Comparison of ENCODE assay signal across 9 cellular contexts in the genomic region with DNA sequence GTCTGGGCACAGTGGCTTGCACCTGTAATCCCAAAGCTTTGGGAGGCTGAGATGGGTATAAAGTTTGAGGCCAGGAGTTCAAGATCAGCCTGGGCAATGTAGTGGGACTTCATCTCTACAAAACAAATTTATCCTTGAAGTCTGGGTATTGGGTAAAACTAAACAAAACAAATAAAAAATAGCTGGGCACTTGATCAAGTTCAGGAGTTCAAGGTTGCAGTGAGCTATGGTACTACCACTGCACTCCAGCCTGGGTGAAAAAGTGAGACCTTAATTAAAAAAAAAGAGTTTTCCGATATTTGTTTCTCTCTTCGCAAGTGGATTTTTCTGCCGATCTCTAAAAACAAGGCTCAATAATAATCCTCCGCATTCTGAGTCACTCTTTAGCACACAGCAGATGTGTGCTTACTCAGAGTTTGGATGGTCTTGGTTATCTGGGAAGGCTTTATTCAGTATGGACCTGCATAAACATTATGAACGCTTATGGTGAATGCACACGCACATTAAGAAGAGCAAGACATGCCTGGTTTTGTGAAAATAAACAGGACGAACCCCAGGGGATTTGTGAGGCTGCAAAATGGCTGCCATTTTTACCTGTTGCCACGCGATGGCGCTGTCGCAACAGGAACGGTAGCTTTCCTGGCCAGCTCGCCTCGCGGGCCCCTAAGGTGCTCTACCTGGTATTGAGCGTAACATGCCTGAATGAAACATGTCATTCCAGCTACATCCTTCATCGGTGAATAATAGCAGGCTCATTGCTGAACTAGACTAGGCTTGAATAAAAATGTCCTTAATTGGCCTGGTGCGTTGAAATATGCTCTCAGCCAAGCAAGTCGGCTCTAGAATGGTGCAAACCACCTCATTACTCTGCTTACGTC. TPM values are rescaled to one million over a fixed set of nuclear protein-coding genes. Genes with fewer than 3 reads are reported as not detected.
A peak's percentile ranks its signal among the peaks of the same experiment; 100 is the strongest.
DNase-seq lines count a peak whose midpoint lies in the region; ATAC-seq, FAIRE-seq and TF ChIP-seq lines count a peak whose summit lies in the region.
"Had no signal": no experiment of that assay in that cellular context is flagged by ENCODE, and none has a peak within 500 bp of the region (broad histone marks: within the 10 kb centered on the region; RNA-seq: fewer than 3 reads in every experiment).

No MANE protein-coding gene starts in this region.

- RAD21 ChIA-PET in GM12878 (lab: Charles Lee; ENCODE audit: unreplicated experiment): interaction anchor here (0.7 to 4.4 kb wide), 5 partner anchors 54 to 1622 kb away, joined by 3 to 24 read pairs (median 14); no protein-coding TSS in a partner anchor

- peak; percentile 92 for TF ChIP-seq RAD21 in GM12878 (IDR thresholded peaks at IDR 0.05; ENCODE audit: insufficient read depth, low read depth, low read length)

- DNase-seq in DMS79 treated with DMSO at 0.1 percent for 48 hours (lab: John Stamatoyannopoulos, UW): peak; percentile 20
- DNase-seq in DMS79 (lab: John Stamatoyannopoulos, UW): no peak
- DNase-seq in NCI-H1436 (lab: John Stamatoyannopoulos, UW): peak; percentile 85
- DNase-seq in T-helper 2 cell treated with Interferon-gamma antibody and Interleukin-4, amounts not matched to agents 5 μg/mL and 100 μg/mL, for 36 hours (ENCODE audit: low spot score): peak; percentile 23
- no peak for DNase-seq in GM12878 (ENCODE audit: low read depth, low spot score)
- DNase-seq in iPS-NIHi7 (ENCODE audit: extremely low spot score): peak; percentile 80
- DNase-seq in smooth muscle cell (lab: John Stamatoyannopoulos, UW; ENCODE audit: unreplicated experiment): peak; percentile 15

- peaks cover 34% of the 10 kb centered on the region for H3K27me3 Mint-ChIP-seq in T-helper 2 cell treated with Interferon-gamma antibody and Interleukin-4, amounts not matched to agents 5 μg/mL and 100 μg/mL, for 36 hours (ENCODE audit: low read depth)

- H4K20me1 ChIP-seq in GM12878 (ENCODE audit: control insufficient read depth, insufficient read depth) (no peaks in the 10 kb centered on the region), smooth muscle cell (ENCODE audit: low read depth) (no peaks in the 10 kb centered on the region)
- H4K20me1 ChIP-seq: BLaER1 treated with 17β-estradiol and CSF1 and Interleukin-3, amounts not matched to agents 10 nM and 100 nM had no signal

- whole genome bisulfite sequencing in GM12878 (ENCODE audit: insufficient coverage, insufficient replicate concordance, low lambda C conversion rate, missing lambda C conversion rate): 16% methylated on average over 20 of the region's 20 CpGs
- 10% methylated on average over 20 of the region's 20 CpGs for WGBS in smooth muscle cell (ENCODE audit: low lambda C conversion rate)

- H3K9ac ChIP-seq in GM12878 (ENCODE audit: control insufficient read depth, insufficient read depth, low read length) (no peak overlapping the region), smooth muscle cell (ENCODE audit: low read depth) (peak overlapping the region; percentile 7)
- H3K9ac ChIP-seq: BLaER1 treated with 17β-estradiol and CSF1 and Interleukin-3, amounts not matched to agents 10 nM and 100 nM had no signal

- no peak overlapping the region for H3K4me3 Mint-ChIP-seq in T-helper 2 cell treated with Interferon-gamma antibody and Interleukin-4, amounts not matched to agents 5 μg/mL and 100 μg/mL, for 36 hours

- intact Hi-C loops in GM12878 (cut with micrococcal nuclease; ENCODE audit: unreplicated experiment): loop anchor here (1.0 kb wide), 2 partner anchors 977 to 1622 kb away; no protein-coding TSS in a partner anchor

- H3K79me2 ChIP-seq in GM12878 (ENCODE audit: control insufficient read depth, insufficient read depth, low read length) (no peaks in the 10 kb centered on the region), smooth muscle cell (ENCODE audit: low read depth) (no peaks in the 10 kb centered on the region)

- H3K36me3 ChIP-seq in GM12878 (ENCODE audit: control insufficient read depth in 2 of 2, insufficient read depth in 2 of 2, low read length in 1 of 2) (no peaks in the 10 kb centered on the region), smooth muscle cell (ENCODE audit: low read depth) (no peaks in the 10 kb centered on the region)
- H3K36me3 ChIP-seq: BLaER1 treated with 17β-estradiol and CSF1 and Interleukin-3, amounts not matched to agents 10 nM and 100 nM had no signal

- H3K27me3 ChIP-seq in GM12878 (replicated peaks in 1 of 2; ENCODE audit: control insufficient read depth in 2 of 2, insufficient read depth in 2 of 2, low read length in 1 of 2) (peaks cover 0 to 2% of the 10 kb centered on the region in 2 experiments; a peak in 1 of 4 replicates), smooth muscle cell (ENCODE audit: low read depth) (peaks cover 6% of the 10 kb centered on the region)
- H3K27me3 ChIP-seq: BLaER1 treated with 17β-estradiol and CSF1 and Interleukin-3, amounts not matched to agents 10 nM and 100 nM had no signal

- H3K9me3 ChIP-seq in GM12878 (replicated peaks; ENCODE audit: control insufficient read depth, insufficient read depth, low read length): no peaks in the 10 kb centered on the region
- H3K9me3 ChIP-seq in smooth muscle cell (replicated peaks; ENCODE audit: low read depth): no peaks in the 10 kb centered on the region
- H3K9me3 ChIP-seq: BLaER1 treated with 17β-estradiol and CSF1 and Interleukin-3, amounts not matched to agents 10 nM and 100 nM had no signal

- TF ChIP-seq CTCF in GM12878 (IDR thresholded peaks at IDR 0.05 in 2 of 3, conservative IDR thresholded peaks at IDR 0.05 in 1 of 3; ENCODE audit: control insufficient read depth in 2 of 3, extremely low read depth in 1 of 3, insufficient read depth in 1 of 3, low read depth in 3 of 3, low read length in 3 of 3) (peak; percentile 88 to 94 (median 93); a peak in 5 of 6 replicates), smooth muscle cell (IDR thresholded peaks at IDR 0.05; ENCODE audit: borderline replicate concordance, insufficient read depth, poor library complexity, severe bottlenecking) (peak; percentile 99)

- H3K4me1 ChIP-seq in GM12878 (ENCODE audit: control insufficient read depth, insufficient read depth, low read length): no peaks in the 10 kb centered on the region
- peaks cover 4% of the 10 kb centered on the region for H3K4me1 ChIP-seq in smooth muscle cell (ENCODE audit: low read depth)

- H3K27ac Mint-ChIP-seq in T-helper 2 cell treated with Interferon-gamma antibody and Interleukin-4, amounts not matched to agents 5 μg/mL and 100 μg/mL, for 36 hours: no peak overlapping the region

- SMC1A ChIA-PET in GM12878 (lab: Charles Lee; ENCODE audit: uncharacterized antibody, unreplicated experiment): interaction anchor here (0.9 to 3.2 kb wide), 13 partner anchors 9 to 1627 kb away, joined by 3 to 16 read pairs (median 7); no protein-coding TSS in a partner anchor

- H3K4me3 ChIP-seq in GM12878: no peak overlapping the region
- H3K4me3 ChIP-seq in smooth muscle cell: peak overlapping the region; percentile 14
- H3K4me3 ChIP-seq: BLaER1 treated with 17β-estradiol and CSF1 and Interleukin-3, amounts not matched to agents 10 nM and 100 nM had no signal

- CTCF ChIA-PET in GM12878 (lab: Yijun Ruan, JAX): interaction anchor here (0.5 to 4.4 kb wide), 39 partner anchors 8 to 1623 kb away, joined by 3 to 57 read pairs (median 4); no protein-coding TSS in a partner anchor

- peaks cover 4% of the 10 kb centered on the region for H3K4me1 Mint-ChIP-seq in T-helper 2 cell treated with Interferon-gamma antibody and Interleukin-4, amounts not matched to agents 5 μg/mL and 100 μg/mL, for 36 hours (ENCODE audit: low read depth)

- peak; percentile 91 for FAIRE-seq in GM12878 (lab: Jason Lieb, UNC)

- TF ChIP-seq POLR2A in GM12878 (IDR thresholded peaks at IDR 0.05; ENCODE audit: low read depth, low read length): no peak

- no peaks in the 10 kb centered on the region for H3F3A ChIP-seq in smooth muscle cell (ENCODE audit: low read depth)

- H3K4me2 ChIP-seq in GM12878 (ENCODE audit: control insufficient read depth, insufficient read depth) (no peak overlapping the region; the same call in 1 of the 2 replicates), smooth muscle cell (peak overlapping the region; percentile 75)

- TF ChIP-seq EP300 in GM12878 (IDR thresholded peaks at IDR 0.05; ENCODE audit: borderline replicate concordance in 1 of 2, control insufficient read depth in 1 of 2, low read depth in 2 of 2, low read length in 2 of 2): no peak

- H3K27ac ChIP-seq in GM12878 (ENCODE audit: control insufficient read depth, insufficient read depth) (no peak overlapping the region), smooth muscle cell (ENCODE audit: low read depth) (peak overlapping the region; percentile 46)
- H3K27ac ChIP-seq: BLaER1 treated with 17β-estradiol and CSF1 and Interleukin-3, amounts not matched to agents 10 nM and 100 nM had no signal

- no peaks in the 10 kb centered on the region for H3K36me3 Mint-ChIP-seq in T-helper 2 cell treated with Interferon-gamma antibody and Interleukin-4, amounts not matched to agents 5 μg/mL and 100 μg/mL, for 36 hours (ENCODE audit: low read depth)

- H3K9me3 Mint-ChIP-seq in T-helper 2 cell treated with Interferon-gamma antibody and Interleukin-4, amounts not matched to agents 5 μg/mL and 100 μg/mL, for 36 hours: no peaks in the 10 kb centered on the region

- POLR2A ChIA-PET in GM12878 (lab: Charles Lee): no interaction called here

- in situ Hi-C loops in GM12878 (cut with MboI): loop anchor here (10.0 kb wide), 1 partner anchor 977 kb away; no protein-coding TSS in a partner anchor

- H2AFZ ChIP-seq in GM12878 (ENCODE audit: control insufficient read depth, low read depth, low read length) (no peak overlapping the region; the same call in 1 of the 2 replicates), smooth muscle cell (ENCODE audit: low read depth) (no peak overlapping the region)

- BruUV-seq in GM12878 (replicated peaks; lab: Mats Ljungman, UMichigan): no TSS peak

- peak; percentile 86 for ATAC-seq in HG02642 (IDR thresholded peaks at IDR 0.05; ENCODE audit: poor library complexity, unreplicated experiment)
- peak; percentile 96 for ATAC-seq in GM12878

RNA-seq across cellular contexts. Expression of gene OPN5, which starts 6.0 kb away (rescaled TPM):
- not detected in 2 replicates for total RNA-seq in GM12878 (2013; cell fraction: nucleolus; rRNA removed)
- not detected in 2 replicates for total RNA-seq in GM12878 (2014; rRNA removed)
- total RNA-seq in GM12878 (2014; rRNA removed; fragmentation: Illumina TruSeq; extraction: Trizol): not detected in 2 replicates
- total RNA-seq in GM12878 (2021): not detected in 2 replicates
- not detected for polyA plus RNA-seq in GM12878 (2011; ENCODE audit: low read depth)
- polyA plus RNA-seq in GM12878 (2011; rRNA removed): not detected in 2 replicates
- polyA plus RNA-seq in GM12878 (2011; cell fraction: cytosol; rRNA removed): not detected in 2 replicates
- not detected in 2 replicates for polyA plus RNA-seq in GM12878 (2011; cell fraction: nucleus; rRNA removed)
- not detected in 2 replicates for polyA plus RNA-seq in GM12878 (2012)
- not detected in 2 replicates for polyA plus RNA-seq in GM12878 (2014; fragmentation: Illumina TruSeq; extraction: Trizol)
- polyA plus RNA-seq in GM12878 (2014; fragmentation: Nextera tagmentation; extraction: Ambion mirVana): not detected
- polyA plus RNA-seq in GM12878 (2014; rRNA removed): not detected in 2 replicates
- not detected for polyA plus RNA-seq in GM12878 (2016; fragmentation: Nextera tagmentation; extraction: Ambion mirVana)
- polyA minus RNA-seq in GM12878 (2011; rRNA and poly(A)+ RNA removed): not detected in 2 replicates
- not detected in 2 replicates for polyA minus RNA-seq in GM12878 (2011; cell fraction: cytosol; rRNA and poly(A)+ RNA removed)
- polyA minus RNA-seq in GM12878 (2011; cell fraction: nucleus; rRNA and poly(A)+ RNA removed): not detected in 2 replicates
- not detected in 2 replicates for total RNA-seq in smooth muscle cell
- not detected in 2 replicates for polyA plus RNA-seq in smooth muscle cell

Comparison
In these comparisons a context has a peak if more than half of its experiments do, and no peak if none do; other contexts are left out.
1. DNase-seq: peak in DMS79 treated with DMSO at 0.1 percent for 48 hours (single experiment), NCI-H1436 (single experiment), T-helper 2 cell treated with Interferon-gamma antibody and Interleukin-4, amounts not matched to agents 5 μg/mL and 100 μg/mL, for 36 hours (single experiment), iPS-NIHi7 (single experiment) and smooth muscle cell (single experiment); none in DMS79 (single experiment) and GM12878 (single experiment).